Comparison of ENCODE assay signal across 27 cellular contexts in the genomic region with DNA sequence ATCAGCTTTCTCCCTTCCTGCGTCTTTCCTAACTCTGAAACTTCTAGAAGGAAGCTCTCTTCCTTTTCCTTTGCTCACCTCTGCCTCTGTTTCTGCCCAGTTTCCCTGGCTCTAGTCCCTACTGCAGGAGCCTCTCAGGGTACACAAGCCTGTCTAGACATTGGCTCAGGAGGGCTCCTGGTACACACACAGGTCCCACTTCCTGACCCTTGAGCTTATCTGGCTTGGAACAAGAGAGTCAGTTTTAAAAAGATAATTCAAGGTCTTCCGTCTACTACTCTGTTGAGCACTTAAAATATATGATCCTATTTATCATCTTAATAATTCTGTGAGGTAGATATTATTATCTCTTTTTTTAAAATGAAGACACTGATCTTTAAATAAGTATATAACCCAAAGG.
A peak's percentile ranks its signal among the peaks of the same experiment; 100 is the strongest.
DNase-seq lines count a peak whose midpoint lies in the region; ATAC-seq, FAIRE-seq and TF ChIP-seq lines count a peak whose summit lies in the region.
"Had no signal": no experiment of that assay in that cellular context is flagged by ENCODE, and none has a peak within 500 bp of the region (broad histone marks: within the 10 kb centered on the region; RNA-seq: fewer than 3 reads in every experiment).

No MANE protein-coding gene starts in this region.

- BruUV-seq in HepG2 (replicated peaks; lab: Mats Ljungman, UMichigan) = no TSS peak

- H4K91ac ChIP-seq in mesenchymal stem cell (ENCODE audit: low read length) = no peak overlapping the region

- DNase-seq in HepG2 (ENCODE audit: low spot score) (no peak), right lobe of liver (no peak), Karpas-422 (no peak), DMS53 (lab: John Stamatoyannopoulos, UW) (no peak), mesenchymal stem cell (no peak), OCI-M2 (lab: John Stamatoyannopoulos, UW; ENCODE audit: unreplicated experiment) (no peak)
- DNase-seq: CD4-positive, CD25-positive, alpha-beta regulatory T cell; H7; NCI-H1092 treated with DMSO at 0.1 percent for 48 hours; NCI-H1436; NCI-H187; NCI-H2081 treated with DMSO at 0.1 percent for 48 hours; NCI-H2171 treated with DMSO at 0.1 percent for 48 hours; NCI-H446; NCI-H524 treated with DMSO at 0.1 percent for 48 hours; NCI-H774; PC-9; SJCRH30 had no signal

- in situ Hi-C loops in HepG2 (cut with HindIII; ENCODE audit: extremely low pct_ligation_motif_present, low pct_unique_long_range_greater_than_20kb) = no loop called here

- TF ChIP-seq POLR2A in HepG2 (IDR thresholded peaks at IDR 0.05; ENCODE audit: insufficient read depth in 1 of 2, low read depth in 2 of 2, low read length in 2 of 2) (no peak), right lobe of liver (IDR thresholded peaks at IDR 0.05) (no peak)

- no peak overlapping the region for H2BK120ac ChIP-seq in mesenchymal stem cell (ENCODE audit: low read depth, low read length)

- H3K4me1 ChIP-seq in HepG2 (ENCODE audit: insufficient read depth, low read length) (peaks cover 12% of the 10 kb centered on the region), right lobe of liver (no peaks in the 10 kb centered on the region), Karpas-422 (ENCODE audit: low read length) (no peaks in the 10 kb centered on the region; the same call in 1 of the 2 replicates), mesenchymal stem cell (ENCODE audit: control insufficient read depth, insufficient read depth, low read depth, low read length) (no peaks in the 10 kb centered on the region)
- H3K4me1 ChIP-seq: BLaER1, SJCRH30 had no signal

- H3K9me2 ChIP-seq in Karpas-422 (replicated peaks; ENCODE audit: insufficient read depth, low read length) = no peaks in the 10 kb centered on the region

- H3K27ac Mint-ChIP-seq in dendritic cell treated with granulocyte-macrophage colony-stimulating factor and Interleukin-4, amounts not matched to agents 40 ng/mL and 50 ng/mL, for 4 days = peak overlapping the region; percentile 86
- H3K27ac Mint-ChIP-seq: IgD-negative memory B cell had no signal

- peak; percentile 79 for ATAC-seq in HepG2
- no peak for ATAC-seq in right lobe of liver
- ATAC-seq: Right ventricle myocardium inferior, SK-N-SH treated with all-trans-retinoic acid at 6 μM for 48 hours had no signal

- H2BK15ac ChIP-seq in mesenchymal stem cell (ENCODE audit: low read depth, poor library complexity, severe bottlenecking) = no peak overlapping the region

- H3K18ac ChIP-seq in mesenchymal stem cell (ENCODE audit: low read depth in 1 of 2, low read length in 2 of 2) = no peak overlapping the region

- H3K79me2 ChIP-seq in HepG2 (ENCODE audit: insufficient read depth, low read length) (no peaks in the 10 kb centered on the region), Karpas-422 (ENCODE audit: low read length) (no peaks in the 10 kb centered on the region)

- H4K8ac ChIP-seq in mesenchymal stem cell (ENCODE audit: low read length) = no peak overlapping the region

- H3K36me3 ChIP-seq in HepG2 (replicated peaks in 1 of 2; ENCODE audit: control insufficient read depth in 1 of 2, insufficient read depth in 2 of 2, low read length in 2 of 2) (no peaks in the 10 kb centered on the region), right lobe of liver (no peaks in the 10 kb centered on the region), Karpas-422 (ENCODE audit: insufficient read depth, low read length) (no peaks in the 10 kb centered on the region; the same call in 1 of the 2 replicates), mesenchymal stem cell (ENCODE audit: control insufficient read depth in 1 of 2, insufficient read depth in 2 of 2, low read depth in 1 of 2, low read length in 2 of 2) (no peaks in the 10 kb centered on the region)
- H3K36me3 ChIP-seq: BLaER1, SJCRH30 had no signal

- peaks cover 5% of the 10 kb centered on the region for H3K36me3 Mint-ChIP-seq in dendritic cell treated with granulocyte-macrophage colony-stimulating factor and Interleukin-4, amounts not matched to agents 40 ng/mL and 50 ng/mL, for 4 days (ENCODE audit: low read depth)

- H3K27me3 ChIP-seq in HepG2 (ENCODE audit: control insufficient read depth in 1 of 2, insufficient read depth in 2 of 2, low read length in 2 of 2) = no peaks in the 10 kb centered on the region
- H3K27me3 ChIP-seq in right lobe of liver = no peaks in the 10 kb centered on the region
- no peaks in the 10 kb centered on the region for H3K27me3 ChIP-seq in Karpas-422 (ENCODE audit: low read length)
- H3K27me3 ChIP-seq in mesenchymal stem cell (ENCODE audit: control insufficient read depth in 1 of 2, insufficient read depth in 1 of 2, low read length in 2 of 2) = no peaks in the 10 kb centered on the region
- H3K27me3 ChIP-seq: BLaER1, SJCRH30 had no signal

- H3K79me1 ChIP-seq in mesenchymal stem cell (replicated peaks; ENCODE audit: low read length, poor library complexity, severe bottlenecking) = no peaks in the 10 kb centered on the region

- no peaks in the 10 kb centered on the region; the same call in 1 of the 2 replicates for H3K9me3 ChIP-seq in HepG2 (ENCODE audit: low read length)
- H3K9me3 ChIP-seq in right lobe of liver = no peaks in the 10 kb centered on the region
- H3K9me3 ChIP-seq in Karpas-422 (ENCODE audit: low read length) = peaks cover 17% of the 10 kb centered on the region
- H3K9me3 ChIP-seq in mesenchymal stem cell (ENCODE audit: control insufficient read depth, low read length) = peaks cover 16% of the 10 kb centered on the region

- no peak overlapping the region for H3K4me2 ChIP-seq in HepG2 (ENCODE audit: low read depth, low read length)
- H3K4me2 ChIP-seq in Karpas-422 (ENCODE audit: low read depth, low read length, poor library complexity, severe bottlenecking) = no peak overlapping the region
- no peak overlapping the region for H3K4me2 ChIP-seq in mesenchymal stem cell (ENCODE audit: low read length, poor library complexity, severe bottlenecking)
- H3K4me2 ChIP-seq: BLaER1, PC-9 had no signal

- CTCF ChIA-PET in HepG2 (lab: Yijun Ruan, JAX; ENCODE audit: low intra/inter-chr PET ratio, low total read pairs) = no interaction called here

- H3K4me1 Mint-ChIP-seq in dendritic cell treated with granulocyte-macrophage colony-stimulating factor and Interleukin-4, amounts not matched to agents 40 ng/mL and 50 ng/mL, for 4 days (ENCODE audit: low read depth) = peaks cover 19% of the 10 kb centered on the region

- H3K14ac ChIP-seq in mesenchymal stem cell (ENCODE audit: low read length in 2 of 2) = no peak overlapping the region

- H3K4me3 ChIP-seq in HepG2 (replicated peaks in 1 of 3; ENCODE audit: insufficient read depth in 1 of 3, low read depth in 2 of 3, low read length in 3 of 3) (no peak overlapping the region), right lobe of liver (no peak overlapping the region), Karpas-422 (ENCODE audit: low read length) (no peak overlapping the region), mesenchymal stem cell (ENCODE audit: insufficient read depth in 1 of 2, low read depth in 1 of 2, low read length in 2 of 2) (no peak overlapping the region)
- H3K4me3 ChIP-seq: BLaER1, PC-9, SJCRH30 had no signal

- H3K9ac ChIP-seq in HepG2 (ENCODE audit: insufficient read depth, low read depth, low read length) (no peak overlapping the region), Karpas-422 (ENCODE audit: low read length) (no peak overlapping the region), mesenchymal stem cell (ENCODE audit: low read length) (no peak overlapping the region)
- H3K9ac ChIP-seq: BLaER1 had no signal

- TF ChIP-seq EP300 in HepG2 (IDR thresholded peaks at IDR 0.05; ENCODE audit: low read depth in 2 of 2, low read length in 2 of 2) (no peak), HepG2 (CRISPR knock-in tag; IDR thresholded peaks at IDR 0.05; ENCODE audit: borderline replicate concordance) (no peak)

- H2AK5ac ChIP-seq in mesenchymal stem cell (ENCODE audit: low read length, severe bottlenecking) = no peak overlapping the region

- TF ChIP-seq RAD21 in HepG2 (CRISPR knock-in tag; IDR thresholded peaks at IDR 0.05) = no peak

- WGBS in HepG2 (ENCODE audit: low lambda C conversion rate) = 48% methylated on average over 2 of the region's 2 CpGs
- WGBS in right lobe of liver (ENCODE audit: insufficient coverage, low coverage, low lambda C conversion rate, missing lambda C conversion rate) = 82% methylated on average over 2 of the region's 2 CpGs
- 88% methylated on average over 1 of the region's 2 CpGs for WGBS in mesenchymal stem cell

- H3K9me3 Mint-ChIP-seq in dendritic cell treated with granulocyte-macrophage colony-stimulating factor and Interleukin-4, amounts not matched to agents 40 ng/mL and 50 ng/mL, for 4 days = peaks cover 39% of the 10 kb centered on the region

- H2AFZ ChIP-seq in HepG2 (ENCODE audit: low read length) (peak overlapping the region; percentile 40), Karpas-422 (ENCODE audit: low read length) (peak overlapping the region; percentile 73), mesenchymal stem cell (ENCODE audit: low read depth, low read length) (no peak overlapping the region)
- H2AFZ ChIP-seq: PC-9 had no signal

- no peak overlapping the region for H2BK12ac ChIP-seq in mesenchymal stem cell (ENCODE audit: low read length in 2 of 2)

- H3K27me3 Mint-ChIP-seq in dendritic cell treated with granulocyte-macrophage colony-stimulating factor and Interleukin-4, amounts not matched to agents 40 ng/mL and 50 ng/mL, for 4 days = no peaks in the 10 kb centered on the region
- H3K27me3 Mint-ChIP-seq: CD4-positive, CD25-positive, alpha-beta regulatory T cell; IgD-negative memory B cell had no signal

- H4K20me1 ChIP-seq in HepG2 (ENCODE audit: insufficient read depth, low read length) (no peaks in the 10 kb centered on the region), Karpas-422 (ENCODE audit: insufficient read depth, low read depth, low read length) (no peaks in the 10 kb centered on the region)
- H4K20me1 ChIP-seq: BLaER1 had no signal

- no peak overlapping the region for H3K4me3 Mint-ChIP-seq in dendritic cell treated with granulocyte-macrophage colony-stimulating factor and Interleukin-4, amounts not matched to agents 40 ng/mL and 50 ng/mL, for 4 days
- H3K4me3 Mint-ChIP-seq: IgD-negative memory B cell had no signal

- no peak overlapping the region for H3K23ac ChIP-seq in mesenchymal stem cell (ENCODE audit: low read length in 2 of 2)

- FAIRE-seq in HepG2 (lab: Jason Lieb, UNC) = no peak
- FAIRE-seq: A204.1, D721Med, GM18507, HTR-8/SVneo had no signal

- no peak overlapping the region for H3K4ac ChIP-seq in mesenchymal stem cell (ENCODE audit: low read depth in 1 of 2, low read length in 2 of 2)

- H2BK5ac ChIP-seq in mesenchymal stem cell (ENCODE audit: low read depth, low read length, poor library complexity, severe bottlenecking) = no peak overlapping the region

- TF ChIP-seq CTCF in HepG2 (CRISPR knock-in tag; IDR thresholded peaks at IDR 0.05) (no peak), right lobe of liver (IDR thresholded peaks at IDR 0.05) (no peak)

- intact Hi-C loops in HepG2 (cut with micrococcal nuclease; ENCODE audit: unreplicated experiment) (no loop called here), right lobe of liver (cut with DNase I) (no loop called here)
- intact Hi-C loops in dendritic cell treated with granulocyte-macrophage colony-stimulating factor and Interleukin-4, amounts not matched to agents 40 ng/mL and 50 ng/mL, for 4 days (cut with micrococcal nuclease) = no loop called here

- H3K27ac ChIP-seq in HepG2 (ENCODE audit: extremely low read length, insufficient read depth, low read length) (no peak overlapping the region), right lobe of liver (no peak overlapping the region), Karpas-422 (ENCODE audit: low read length) (no peak overlapping the region), mesenchymal stem cell (ENCODE audit: low read length, poor library complexity, severe bottlenecking) (no peak overlapping the region)
- H3K27ac ChIP-seq: BLaER1, PC-9, SJCRH30 had no signal

- POLR2A ChIA-PET in HepG2 (lab: Yijun Ruan, JAX) = no interaction called here
